ENCODE assay signal across 8 cellular contexts in genomic region chr1:226912587-226913176, GRCh38. TPM values are rescaled to one million over a fixed set of nuclear protein-coding genes. Genes with fewer than 3 reads are reported as not detected.
DNase-seq lines count a peak whose midpoint lies in the region; ATAC-seq and TF ChIP-seq lines count a peak whose summit lies in the region.

No MANE protein-coding gene starts in this region.

- BruUV-seq in MCF 10A (replicated peaks; lab: Mats Ljungman, UMichigan) = no TSS peak

- intact Hi-C loops in MCF 10A (cut with micrococcal nuclease) (no loop called here), activated B cell treated with CpG ODN at 0.5 μM for 24 hours (cut with micrococcal nuclease) (loop anchor here (1.0 to 5.0 kb wide), 3 partner anchors 286 to 630 kb away; no protein-coding TSS in a partner anchor), dorsolateral prefrontal cortex (cut with DNase I) (loop anchor here in 1 of 2 donors (2.0 kb wide), 1 partner anchor 526 kb away; no protein-coding TSS in a partner anchor), stomach (cut with DNase I; ENCODE audit: low total_unique reads) (no loop called here)

- H3K27me3 ChIP-seq in dorsolateral prefrontal cortex (no peaks in the 10 kb centered on the region), stomach (no peaks in the 10 kb centered on the region)

- H3K27ac Mint-ChIP-seq in MCF 10A (ENCODE audit: low read depth, unreplicated experiment) (no peak overlapping the region), activated B cell treated with CpG ODN at 0.5 μM for 24 hours (no peak overlapping the region), memory B cell (peak overlapping the region; percentile 47)

- no peak for TF ChIP-seq POLR2A in stomach (IDR thresholded peaks at IDR 0.05)

- no peaks in the 10 kb centered on the region for H3K9me3 ChIP-seq in stomach

- H3K36me3 Mint-ChIP-seq in MCF 10A (ENCODE audit: insufficient read depth, unreplicated experiment) (peaks cover 6% of the 10 kb centered on the region), activated B cell treated with CpG ODN at 0.5 μM for 24 hours (ENCODE audit: low read depth) (no peaks in the 10 kb centered on the region), memory B cell (peaks cover 4% of the 10 kb centered on the region)

- H3K4me3 Mint-ChIP-seq in MCF 10A (ENCODE audit: unreplicated experiment) (no peak overlapping the region), activated B cell treated with CpG ODN at 0.5 μM for 24 hours (no peak overlapping the region), memory B cell (no peak overlapping the region)

- H3K27me3 Mint-ChIP-seq in MCF 10A (ENCODE audit: insufficient read depth, unreplicated experiment) (no peaks in the 10 kb centered on the region), activated B cell treated with CpG ODN at 0.5 μM for 24 hours (no peaks in the 10 kb centered on the region), memory B cell (no peaks in the 10 kb centered on the region)

- ATAC-seq in HG03442 (IDR thresholded peaks at IDR 0.05; ENCODE audit: unreplicated experiment) = peak; percentile 55
- peak; percentile 42 for ATAC-seq in activated B cell treated with CpG ODN at 0.5 μM for 24 hours (ENCODE audit: low read depth)
- peak; percentile 65 for ATAC-seq in memory B cell (ENCODE audit: low read depth)
- ATAC-seq in HG03097 (IDR thresholded peaks at IDR 0.05; ENCODE audit: low FRiP score, unreplicated experiment) = no peak

- H3K27ac ChIP-seq in dorsolateral prefrontal cortex = peak overlapping the region in 1 of 59 donors; percentile 19
- H3K27ac ChIP-seq in stomach = no peak overlapping the region

- TF ChIP-seq CTCF in MCF 10A (IDR thresholded peaks at IDR 0.05; ENCODE audit: unreplicated experiment) = no peak
- no peak for TF ChIP-seq CTCF in activated B cell treated with CpG ODN at 0.5 μM for 24 hours (IDR thresholded peaks at IDR 0.05)
- TF ChIP-seq CTCF in dorsolateral prefrontal cortex (IDR thresholded peaks at IDR 0.05 in 54 of 56, conservative IDR thresholded peaks at IDR 0.05 in 2 of 56; ENCODE audit: low read depth in 1 of 56, partially characterized antibody in 56 of 56) = peak in 55 of 56 donors; percentile 20 to 80 (median 59)
- TF ChIP-seq CTCF in stomach (IDR thresholded peaks at IDR 0.05) = peak in 5 of 7 experiments; percentile 49 to 79 (median 64)

- H3K4me3 ChIP-seq in dorsolateral prefrontal cortex (no peak overlapping the region), stomach (no peak overlapping the region)

- CTCF ChIA-PET in MCF 10A (lab: Yijun Ruan, JAX) = interaction anchor here (0.6 to 0.7 kb wide), 2 partner anchors 53 to 371 kb away, joined by 3 read pairs; no protein-coding TSS in a partner anchor
- CTCF ChIA-PET in activated B cell treated with CpG ODN at 0.5 μM for 24 hours (lab: Charles Lee) = interaction anchor here (1.1 to 1.5 kb wide), 5 partner anchors 26 to 630 kb away, joined by 3 to 9 read pairs (median 3); no protein-coding TSS in a partner anchor

- TF ChIP-seq EP300 in stomach (IDR thresholded peaks at IDR 0.05) = no peak

- peaks cover 0 to 4% (median 0%) of the 10 kb centered on the region in 4 donors for H3K4me1 ChIP-seq in stomach

- DNase-seq in T47D (ENCODE audit: low read depth in 1 of 2, low spot score in 1 of 2) (peak; percentile 86 to 87), MCF 10A (ENCODE audit: unreplicated experiment) (no peak), activated B cell treated with CpG ODN at 0.5 μM for 24 hours (no peak), dorsolateral prefrontal cortex (peak in 8 of 10 donors; percentile 27 to 82 (median 48)), memory B cell (ENCODE audit: low spot score in 2 of 2) (peak in 1 of 2 donors; percentile 4), stomach (peak; percentile 82)

- H3K36me3 ChIP-seq in stomach = peaks cover 0 to 30% (median 20%) of the 10 kb centered on the region in 4 donors

- H3K4me1 Mint-ChIP-seq in MCF 10A (ENCODE audit: insufficient read depth, unreplicated experiment) = no peaks in the 10 kb centered on the region
- no peaks in the 10 kb centered on the region for H3K4me1 Mint-ChIP-seq in activated B cell treated with CpG ODN at 0.5 μM for 24 hours
- H3K4me1 Mint-ChIP-seq in memory B cell = peaks cover 5% of the 10 kb centered on the region

- 24 to 41% (median 28%) methylated on average over 13 of the region's 13 CpGs for WGBS in stomach, 5 donors

- no peaks in the 10 kb centered on the region for H3K9me3 Mint-ChIP-seq in MCF 10A (ENCODE audit: unreplicated experiment)
- H3K9me3 Mint-ChIP-seq in activated B cell treated with CpG ODN at 0.5 μM for 24 hours = no peaks in the 10 kb centered on the region
- H3K9me3 Mint-ChIP-seq in memory B cell = no peaks in the 10 kb centered on the region

- in situ Hi-C loops in T47D (cut with HindIII; ENCODE audit: low pct_unique_long_range_greater_than_20kb, low sequenced_read_pairs) = no loop called here

- POLR2A ChIA-PET in MCF 10A (lab: Yijun Ruan, JAX) (interaction anchor here (0.8 to 5.1 kb wide), 3 partner anchors 11 to 41 kb away, joined by 3 to 38 read pairs (median 3); partner anchors contain the start of gene COQ8A), activated B cell treated with CpG ODN at 0.5 μM for 24 hours (lab: Charles Lee) (interaction anchor here (0.6 kb wide), 1 partner anchor 58 kb away, joined by 14 read pairs; no protein-coding TSS in a partner anchor)

RNA-seq across cellular contexts. Expression of gene COQ8A, which starts 27.4 kb away (rescaled TPM):
- total RNA-seq in MCF 10A (2022) (22.1 and 26.4 TPM in 2 replicates), activated B cell treated with CpG ODN at 0.5 μM for 24 hours (24.7 and 28.5 TPM in 2 replicates), dorsolateral prefrontal cortex (10 to 100 TPM; 27.2 to 59.8 (median 44.7) TPM), stomach (100 to 1,000 TPM in 2 of 5 donors, 10 to 100 TPM in 3; 26.4 to 384 (median 91.7) TPM)
- polyA plus RNA-seq in stomach = 10 to 100 TPM; 51.6 to 66.4 (median 61.9) TPM

RNA-seq across cellular contexts. Expression of gene PSEN2, which starts 42.3 kb away (rescaled TPM):
- total RNA-seq in MCF 10A (2022) = 31.3 and 31.8 TPM in 2 replicates
- 13.4 and 14.3 TPM in 2 replicates for total RNA-seq in activated B cell treated with CpG ODN at 0.5 μM for 24 hours
- 10 to 100 TPM; 10.2 to 38.9 (median 24.1) TPM for total RNA-seq in dorsolateral prefrontal cortex
- total RNA-seq in stomach = 10 to 100 TPM in 4 of 5 donors, 1 to 10 TPM in 1; 2.7 to 36.2 (median 22.8) TPM
- 10 to 100 TPM in 1 of 3 donors, 1 to 10 TPM in 2; 6.3 to 11.8 (median 8.8) TPM for polyA plus RNA-seq in stomach

Comparison
In these comparisons a context has a peak if more than half of its experiments do, and no peak if none do; other contexts are left out.
1. DNase-seq: peak in T47D (2 of 2), dorsolateral prefrontal cortex (8 of 10) and stomach (single experiment); none in MCF 10A (single experiment) and activated B cell treated with CpG ODN at 0.5 μM for 24 hours (single experiment).
2. CTCF ChIP-seq: peak in dorsolateral prefrontal cortex (55 of 56) and stomach (5 of 7); none in MCF 10A (single experiment) and activated B cell treated with CpG ODN at 0.5 μM for 24 hours (single experiment).